ENCODE assay signal across 18 cellular contexts in the genomic region with DNA sequence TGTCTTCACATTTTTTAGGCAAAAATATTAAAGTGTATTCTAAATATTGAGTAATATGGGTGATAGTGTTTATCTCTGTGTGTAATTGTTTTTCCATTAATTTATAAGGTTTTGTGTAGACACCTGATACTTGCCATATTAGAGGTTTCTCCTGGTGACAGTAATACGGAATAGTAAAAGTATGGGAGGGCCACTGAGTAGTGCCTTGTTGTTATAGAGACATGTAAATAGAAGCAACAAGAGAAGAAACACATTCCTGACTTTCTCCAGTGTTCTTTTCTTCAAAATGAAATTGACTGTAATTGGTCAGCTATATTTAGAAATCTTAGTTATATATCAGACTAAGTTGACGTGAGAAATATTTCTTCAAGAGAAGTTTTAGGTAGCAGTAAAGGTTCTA. TPM values are rescaled to one million over a fixed set of nuclear protein-coding genes. Genes with fewer than 3 reads are reported as not detected.
DNase-seq lines count a peak whose midpoint lies in the region; ATAC-seq, FAIRE-seq and TF ChIP-seq lines count a peak whose summit lies in the region.
"Had no signal": no experiment of that assay in that cellular context is flagged by ENCODE, and none has a peak within 500 bp of the region (broad histone marks: within the 10 kb centered on the region; RNA-seq: fewer than 3 reads in every experiment).

No MANE protein-coding gene starts in this region.

- H3K36me3 ChIP-seq in SU-DHL-6 (ENCODE audit: low read length), result peaks cover 35% of the 10 kb centered on the region
- no peaks in the 10 kb centered on the region for H3K36me3 ChIP-seq in neutrophil
- H3K36me3 ChIP-seq: BE2C had no signal

- peak; percentile 21 for FAIRE-seq in GM12892 (lab: Jason Lieb, UNC)
- FAIRE-seq: D721Med, HTR-8/SVneo had no signal

- no peaks in the 10 kb centered on the region for H3K9me2 ChIP-seq in SU-DHL-6 (replicated peaks; ENCODE audit: insufficient read depth, low read length)

- no peak for ATAC-seq in activated naive CD4-positive, alpha-beta T cell treated with anti-CD3 and anti-CD28 coated beads, Interleukin-2, amount 50 U/mL, for 72 hours
- ATAC-seq: HCT116 had no signal

- TF ChIP-seq CTCF in SU-DHL-6 (IDR thresholded peaks at IDR 0.05; ENCODE audit: insufficient read depth, low read length, poor library complexity, severe bottlenecking) (no peak), neutrophil (IDR thresholded peaks at IDR 0.05) (no peak)

- H2AFZ ChIP-seq in SU-DHL-6 (ENCODE audit: low read depth, low read length, severe bottlenecking), result no peak overlapping the region

- no peak overlapping the region for H3K9ac ChIP-seq in SU-DHL-6 (ENCODE audit: low read length)

- no peak overlapping the region for H3K27ac ChIP-seq in SU-DHL-6 (ENCODE audit: low read depth, low read length)
- peak overlapping the region; percentile 42 for H3K27ac ChIP-seq in neutrophil
- H3K27ac ChIP-seq: SJSA1 had no signal

- H3F3A ChIP-seq in SU-DHL-6 (ENCODE audit: insufficient read depth), result peaks cover 2% of the 10 kb centered on the region; the same call in 1 of the 2 replicates

- TF ChIP-seq POLR2A in GM12892 (IDR thresholded peaks at IDR 0.05; ENCODE audit: low read depth, low read length), result no peak
- TF ChIP-seq POLR2A in erythroblast (IDR thresholded peaks at IDR 0.05; ENCODE audit: low read length), result no peak

- H3K4me2 ChIP-seq in SU-DHL-6 (ENCODE audit: low read depth, low read length, poor library complexity, severe bottlenecking), result peak overlapping the region; percentile 44

- H3K9me3 ChIP-seq in SU-DHL-6 (ENCODE audit: insufficient read depth, low read length), result peaks cover 24% of the 10 kb centered on the region
- no peaks in the 10 kb centered on the region for H3K9me3 ChIP-seq in neutrophil
- H3K9me3 ChIP-seq: BE2C had no signal

- H4K20me1 ChIP-seq in SU-DHL-6 (ENCODE audit: low read depth, low read length), result no peaks in the 10 kb centered on the region

- DNase-seq in GM12892 (ENCODE audit: insufficient read length) (no peak), erythroblast (lab: John Stamatoyannopoulos, UW) (peak; percentile 17 to 22), cerebellar cortex (ENCODE audit: low spot score) (no peak), NCI-H82 (lab: John Stamatoyannopoulos, UW) (no peak)
- DNase-seq in activated naive CD4-positive, alpha-beta T cell treated with anti-CD3 and anti-CD28 coated beads, Interleukin-2, amount 50 U/mL, for 72 hours (ENCODE audit: low spot score in 2 of 2), result no peak
- DNase-seq: BE2C; CD8-positive, alpha-beta memory T cell; DMS79 treated with DMSO at 0.1 percent for 48 hours; NCI-H1930; NCI-H2171; NCI-H446; RPMI8226 had no signal

- H3K4me3 ChIP-seq in SU-DHL-6 (ENCODE audit: insufficient read depth, low read length, poor library complexity, severe bottlenecking) (no peak overlapping the region), neutrophil (ENCODE audit: low read depth in 1 of 2, low read length in 1 of 2) (no peak overlapping the region)
- H3K4me3 ChIP-seq: SJSA1 had no signal

- H3K79me2 ChIP-seq in SU-DHL-6 (ENCODE audit: insufficient read depth, low read length), result peaks cover 61% of the 10 kb centered on the region

- H3K27me3 ChIP-seq in SU-DHL-6 (ENCODE audit: low read length) (no peaks in the 10 kb centered on the region), neutrophil (no peaks in the 10 kb centered on the region)
- H3K27me3 ChIP-seq: BE2C, SJSA1 had no signal

- peaks cover 12 to 44% of the 10 kb centered on the region in 2 donors for H3K36me3 Mint-ChIP-seq in activated naive CD4-positive, alpha-beta T cell treated with anti-CD3 and anti-CD28 coated beads, Interleukin-2, amount 50 U/mL, for 72 hours

- H3K4me1 ChIP-seq in neutrophil (ENCODE audit: control insufficient read depth in 1 of 2, insufficient read depth in 1 of 2, low read depth in 1 of 2, low read length in 1 of 2), result peaks cover 27 to 29% of the 10 kb centered on the region in 2 experiments
- H3K4me1 ChIP-seq: SJSA1 had no signal

- peaks cover 6 to 25% of the 10 kb centered on the region in 2 donors for H3K9me3 Mint-ChIP-seq in activated naive CD4-positive, alpha-beta T cell treated with anti-CD3 and anti-CD28 coated beads, Interleukin-2, amount 50 U/mL, for 72 hours

- no peak overlapping the region for H3K27ac Mint-ChIP-seq in activated naive CD4-positive, alpha-beta T cell treated with anti-CD3 and anti-CD28 coated beads, Interleukin-2, amount 50 U/mL, for 72 hours

RNA-seq across cellular contexts. Expression of gene RNASEH2B, which starts 18.5 kb away (rescaled TPM):
- polyA plus RNA-seq in GM12892 (2012; ENCODE audit: missing spikeins), result 83.1 TPM
- total RNA-seq in activated naive CD4-positive, alpha-beta T cell treated with anti-CD3 and anti-CD28 coated beads, Interleukin-2, amount 50 U/mL, for 72 hours, result 10 to 100 TPM; 39.2 to 65.0 TPM

Comparison
In these comparisons a context has a peak if more than half of its experiments do, and no peak if none do; other contexts are left out.
1. DNase-seq: peak in erythroblast (2 of 2); none in GM12892 (single experiment), cerebellar cortex (single experiment), activated naive CD4-positive, alpha-beta T cell treated with anti-CD3 and anti-CD28 coated beads, Interleukin-2, amount 50 U/mL, for 72 hours (0 of 2) and NCI-H82 (single experiment).